ENCODE assay signal across 1 cellular context in the genomic region with DNA sequence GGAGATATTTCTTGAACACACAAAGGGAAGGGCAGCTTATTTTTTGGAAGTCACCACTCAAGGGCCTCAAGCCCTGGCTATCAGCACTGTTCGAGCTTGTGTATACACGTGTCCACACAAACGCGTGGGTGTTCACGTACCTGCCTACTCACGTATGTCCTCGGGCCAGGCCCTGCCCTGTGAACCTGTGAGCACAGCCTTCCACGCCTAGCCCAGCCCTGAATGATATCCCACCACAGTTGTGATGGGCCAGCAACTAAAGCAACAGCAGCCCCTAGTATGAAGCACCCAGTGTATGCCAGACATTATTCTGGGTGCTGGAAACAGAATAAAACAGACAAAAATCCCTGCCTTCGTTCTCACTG.
TF ChIP-seq lines count a peak whose summit lies in the region.

No MANE protein-coding gene starts in this region.

TF ChIP-seq in SK-N-SH treated with all-trans-retinoic acid at 6 μM for 48 hours, 23 proteins besides CTCF, POLR2A, EP300 and RAD21:
- TF ChIP-seq ZC3H10 (CRISPR knock-in tag; IDR thresholded peaks at IDR 0.05): no peak
- no peak for TF ChIP-seq TSHZ2 (CRISPR knock-in tag; IDR thresholded peaks at IDR 0.05)
